In the genomic region with DNA sequence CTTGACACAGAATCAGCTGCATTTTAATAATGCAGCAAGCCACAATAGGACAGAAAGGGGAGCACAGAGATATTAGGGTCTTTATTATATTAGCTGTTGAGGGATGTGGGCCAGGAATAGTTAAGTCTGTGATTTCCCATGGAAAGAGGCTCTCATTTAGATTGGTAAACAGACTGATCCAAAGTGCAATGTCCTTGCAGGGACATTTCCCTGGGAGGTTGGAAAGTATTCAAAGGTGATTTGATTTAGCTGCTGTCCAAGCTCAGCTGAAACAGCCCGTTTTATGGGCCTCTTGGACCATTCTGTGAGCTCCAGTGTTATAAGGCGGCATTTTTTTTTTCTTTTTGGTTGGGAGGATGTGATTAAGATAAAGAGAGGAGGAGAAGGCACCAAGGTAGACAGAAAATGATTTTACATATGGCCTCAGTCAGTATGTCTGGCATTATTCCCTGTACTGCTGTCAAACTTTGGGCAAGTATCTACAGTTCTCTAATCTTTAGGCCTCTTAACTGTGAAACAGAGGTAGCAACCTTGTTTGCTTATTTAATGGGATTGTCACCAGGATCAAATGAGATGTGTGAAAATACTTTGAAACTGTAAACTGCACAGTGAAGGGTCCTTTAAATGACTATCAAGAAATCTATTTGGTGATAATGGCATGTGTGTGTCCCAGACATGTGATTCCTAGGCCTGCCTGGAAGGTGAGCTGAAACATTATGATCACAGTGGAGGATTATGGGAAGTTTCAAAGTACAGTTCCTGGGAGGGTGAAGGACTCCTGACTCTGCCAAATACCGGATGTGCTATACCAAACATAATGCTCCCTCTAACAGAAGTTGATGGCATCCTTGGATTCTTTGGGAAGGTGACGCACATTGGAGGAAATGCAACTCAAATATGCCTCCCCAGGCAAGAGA, we compare ENCODE assay signal across 26 cellular contexts.
DNase-seq lines count a peak whose midpoint lies in the region; ATAC-seq and TF ChIP-seq lines count a peak whose summit lies in the region.
"Had no signal": no experiment of that assay in that cellular context is flagged by ENCODE, and none has a peak within 500 bp of the region (broad histone marks: within the 10 kb centered on the region; RNA-seq: fewer than 3 reads in every experiment).

No MANE protein-coding gene starts in this region.

- TF ChIP-seq POLR2A in esophagus muscularis mucosa (IDR thresholded peaks at IDR 0.05; ENCODE audit: low read depth) (no peak), thyroid gland (IDR thresholded peaks at IDR 0.05) (no peak)

- H3K27ac ChIP-seq in esophagus muscularis mucosa (replicated peaks in 1 of 4) (no peak overlapping the region), liver (ENCODE audit: low read depth in 1 of 2, low read length in 2 of 2) (peak overlapping the region; percentile 84 to 94), thyroid gland (no peak overlapping the region)
- H3K27ac ChIP-seq: A549, KMS-11, RWPE1, skin epidermis, upper lobe of right lung, WERI-Rb-1 had no signal

- TF ChIP-seq CTCF in esophagus muscularis mucosa (IDR thresholded peaks at IDR 0.05) (no peak), liver (IDR thresholded peaks at IDR 0.05; ENCODE audit: low read depth, low read length, missing input control) (no peak), thyroid gland (IDR thresholded peaks at IDR 0.05) (no peak)

- peak overlapping the region in 1 of 2 donors; percentile 48 for H3K9ac ChIP-seq in liver (ENCODE audit: low read depth in 1 of 2, low read length in 2 of 2)
- H3K9ac ChIP-seq: KMS-11 had no signal

- no peak for TF ChIP-seq EP300 in esophagus muscularis mucosa (IDR thresholded peaks at IDR 0.05)

- H3K27ac Mint-ChIP-seq in activated naive CD4-positive, alpha-beta T cell treated with anti-CD3 and anti-CD28 coated beads, Interleukin-2, amount 10 ng/mL, durations not matched to agents 7 days and 5 days: no peak overlapping the region
- H3K27ac Mint-ChIP-seq: activated CD4-positive, alpha-beta T cell treated with anti-CD3 and anti-CD28 coated beads, Interleukin-2, amount 10 ng/mL, durations not matched to agents 7 days and 5 days; CD8-positive, alpha-beta T cell; natural killer cell treated with Interleukin-12 subunit alpha and Interleukin-12 subunit beta and Interleukin-15 and Interleukin-18, amount 100 ng/mL, for 72 hours had no signal

- no peaks in the 10 kb centered on the region for H3K4me1 Mint-ChIP-seq in activated naive CD4-positive, alpha-beta T cell treated with anti-CD3 and anti-CD28 coated beads, Interleukin-2, amount 10 ng/mL, durations not matched to agents 7 days and 5 days
- H3K4me1 Mint-ChIP-seq: activated CD4-positive, alpha-beta T cell treated with anti-CD3 and anti-CD28 coated beads, Interleukin-2, amount 10 ng/mL, durations not matched to agents 7 days and 5 days; central memory CD8-positive, alpha-beta T cell had no signal

- no peaks in the 10 kb centered on the region for H3K36me3 ChIP-seq in esophagus muscularis mucosa
- no peaks in the 10 kb centered on the region for H3K36me3 ChIP-seq in liver (ENCODE audit: control insufficient read depth in 4 of 4, insufficient read depth in 3 of 4, low read depth in 1 of 4, low read length in 3 of 4)
- H3K36me3 ChIP-seq in thyroid gland: no peaks in the 10 kb centered on the region
- H3K36me3 ChIP-seq: upper lobe of right lung, WERI-Rb-1 had no signal

- no peak overlapping the region for H3K4me3 Mint-ChIP-seq in activated naive CD4-positive, alpha-beta T cell treated with anti-CD3 and anti-CD28 coated beads, Interleukin-2, amount 10 ng/mL, durations not matched to agents 7 days and 5 days
- H3K4me3 Mint-ChIP-seq: activated CD4-positive, alpha-beta T cell treated with anti-CD3 and anti-CD28 coated beads, Interleukin-2, amount 10 ng/mL, durations not matched to agents 7 days and 5 days; CD8-positive, alpha-beta T cell; central memory CD8-positive, alpha-beta T cell; natural killer cell treated with Interleukin-12 subunit alpha and Interleukin-12 subunit beta and Interleukin-15 and Interleukin-18, amount 100 ng/mL, for 72 hours had no signal

- H3K9me3 Mint-ChIP-seq in activated naive CD4-positive, alpha-beta T cell treated with anti-CD3 and anti-CD28 coated beads, Interleukin-2, amount 10 ng/mL, durations not matched to agents 7 days and 5 days: no peaks in the 10 kb centered on the region
- H3K9me3 Mint-ChIP-seq: activated CD4-positive, alpha-beta T cell treated with anti-CD3 and anti-CD28 coated beads, Interleukin-2, amount 10 ng/mL, durations not matched to agents 7 days and 5 days; CD8-positive, alpha-beta T cell; central memory CD8-positive, alpha-beta T cell; natural killer cell treated with Interleukin-12 subunit alpha and Interleukin-12 subunit beta and Interleukin-15 and Interleukin-18, amount 100 ng/mL, for 72 hours had no signal

- CTCF ChIA-PET in activated naive CD4-positive, alpha-beta T cell treated with anti-CD3 and anti-CD28 coated beads, Interleukin-2, amount 10 ng/mL, durations not matched to agents 7 days and 5 days (lab: Charles Lee): no interaction called here

- H3K27me3 Mint-ChIP-seq in activated naive CD4-positive, alpha-beta T cell treated with anti-CD3 and anti-CD28 coated beads, Interleukin-2, amount 10 ng/mL, durations not matched to agents 7 days and 5 days: peaks cover 15% of the 10 kb centered on the region

- no peak for DNase-seq in Right ventricle myocardium superior
- DNase-seq in left cardiac atrium: no peak
- peak; percentile 31 for DNase-seq in esophagus muscularis mucosa (ENCODE audit: extremely low spot score)
- DNase-seq in GDM1 (lab: John Stamatoyannopoulos, UW): no peak
- no peak for DNase-seq in thyroid gland
- no peak for DNase-seq in activated naive CD4-positive, alpha-beta T cell treated with anti-CD3 and anti-CD28 coated beads, Interleukin-2, amount 10 ng/mL, durations not matched to agents 7 days and 5 days
- DNase-seq: activated CD4-positive, alpha-beta T cell treated with anti-CD3 and anti-CD28 coated beads, Interleukin-2, amount 10 ng/mL, durations not matched to agents 7 days and 5 days; activated naive CD4-positive, alpha-beta T cell treated with Interleukin-2 at 50 U/mL for 16 hours; activated T-cell treated with anti-CD3 and anti-CD28 coated beads, Interleukin-2, amount 50 U/mL, for 48 hours; CD8-positive, alpha-beta T cell; DMS153; MV-4-11; NCI-H187; NCI-H526; stimulated activated CD4-positive, alpha-beta T cell treated with anti-CD3 and anti-CD28 coated beads, Interleukin-1b, Interleukin-23, amount 100 ng/mL, for 48 hours; upper lobe of right lung; WERI-Rb-1 had no signal

- H3K9me3 ChIP-seq in esophagus muscularis mucosa: no peaks in the 10 kb centered on the region
- H3K9me3 ChIP-seq in liver (ENCODE audit: control insufficient read depth in 4 of 4, low read length in 3 of 4): no peaks in the 10 kb centered on the region
- no peaks in the 10 kb centered on the region for H3K9me3 ChIP-seq in thyroid gland
- H3K9me3 ChIP-seq: A549, upper lobe of right lung had no signal

- H3K4me1 ChIP-seq in esophagus muscularis mucosa: peaks cover 11 to 25% (median 16%) of the 10 kb centered on the region in 4 donors
- H3K4me1 ChIP-seq in liver (ENCODE audit: control insufficient read depth in 4 of 4, insufficient read depth in 4 of 4, low read length in 3 of 4): peaks cover 8 to 53% (median 46%) of the 10 kb centered on the region in 4 donors
- H3K4me1 ChIP-seq in thyroid gland: no peaks in the 10 kb centered on the region
- H3K4me1 ChIP-seq: upper lobe of right lung had no signal

- H3K4me3 ChIP-seq in esophagus muscularis mucosa (no peak overlapping the region), liver (ENCODE audit: low read depth in 1 of 3, low read length in 3 of 3) (no peak overlapping the region), thyroid gland (replicated peaks in 1 of 3) (no peak overlapping the region)
- H3K4me3 ChIP-seq: A549, skin epidermis, upper lobe of right lung had no signal

- peak; percentile 70 for ATAC-seq in Right ventricle myocardium superior (ENCODE audit: poor library complexity)
- ATAC-seq in left cardiac atrium: no peak
- no peak for ATAC-seq in HG02588 (IDR thresholded peaks at IDR 0.05; ENCODE audit: unreplicated experiment)
- ATAC-seq: A549; CD8-positive, alpha-beta T cell; natural killer cell treated with Interleukin-12 subunit alpha and Interleukin-12 subunit beta and Interleukin-15 and Interleukin-18, amount 100 ng/mL, for 72 hours; SK-N-SH treated with all-trans-retinoic acid at 6 μM for 48 hours; upper lobe of right lung had no signal

- no peaks in the 10 kb centered on the region for H3K36me3 Mint-ChIP-seq in activated naive CD4-positive, alpha-beta T cell treated with anti-CD3 and anti-CD28 coated beads, Interleukin-2, amount 10 ng/mL, durations not matched to agents 7 days and 5 days
- H3K36me3 Mint-ChIP-seq: CD8-positive, alpha-beta T cell; natural killer cell treated with Interleukin-12 subunit alpha and Interleukin-12 subunit beta and Interleukin-15 and Interleukin-18, amount 100 ng/mL, for 72 hours had no signal

- peak; percentile 18 to 63 for TF ChIP-seq RAD21 in liver (IDR thresholded peaks at IDR 0.05)

- 65% methylated on average over 4 of the region's 4 CpGs for WGBS in esophagus muscularis mucosa
- WGBS in liver: 32% methylated on average over 4 of the region's 4 CpGs
- WGBS in thyroid gland, 2 donors: 71 to 77% methylated on average over 4 of the region's 4 CpGs

- H3K27me3 ChIP-seq in esophagus muscularis mucosa (no peaks in the 10 kb centered on the region), liver (ENCODE audit: control insufficient read depth in 4 of 4, insufficient read depth in 4 of 4, low read length in 3 of 4) (no peaks in the 10 kb centered on the region), thyroid gland (no peaks in the 10 kb centered on the region)
- H3K27me3 ChIP-seq: upper lobe of right lung had no signal

- intact Hi-C loops in Right ventricle myocardium superior (cut with DNase I): no loop called here
- intact Hi-C loops in left cardiac atrium (cut with DNase I): no loop called here
- intact Hi-C loops in esophagus muscularis mucosa (cut with DNase I): no loop called here
- intact Hi-C loops in thyroid gland (cut with DNase I): no loop called here

TF ChIP-seq in liver, 16 proteins besides CTCF, POLR2A, EP300 and RAD21 (continues in another document):
- TF ChIP-seq TAF1 (conservative IDR thresholded peaks at IDR 0.05) (peak; percentile 24), HNF4G (IDR thresholded peaks at IDR 0.05) (peak; percentile 80)

Comparison
In these comparisons a context has a peak if more than half of its experiments do, and no peak if none do; other contexts are left out.
1. H3K27ac ChIP-seq: peak in liver (2 of 2); none in esophagus muscularis mucosa (0 of 4) and thyroid gland (0 of 3).